8 cellular contexts compared by ENCODE assay signal in genomic region chr12:56751712-56752598, GRCh38. TPM values are rescaled to one million over a fixed set of nuclear protein-coding genes. Genes with fewer than 3 reads are reported as not detected.
DNase-seq lines count a peak whose midpoint lies in the region; ATAC-seq and TF ChIP-seq lines count a peak whose summit lies in the region.

Gene PRIM1 (minus strand): TSS chr12:56752323. CDS start chr12:56752298, 25 bp downstream.

- H3K4me2 ChIP-seq in OCI-LY1 (ENCODE audit: low read length) = peak within 1 kb of the TSS; percentile 94

- H3K79me2 ChIP-seq in OCI-LY1 (ENCODE audit: insufficient read depth, low read length) = no peaks in the 10 kb centered on the region

- H3K4me1 ChIP-seq in OCI-LY1 (ENCODE audit: insufficient read depth, low read length, severe bottlenecking) (peaks cover 30% of the 10 kb centered on the region), mucosa of descending colon (ENCODE audit: low read depth) (no peaks in the 10 kb centered on the region)

- peaks cover 19% of the 10 kb centered on the region; the same call in 1 of the 2 replicates for H3K36me3 ChIP-seq in OCI-LY1 (ENCODE audit: insufficient read depth, low read length)
- H3K36me3 ChIP-seq in mucosa of descending colon (ENCODE audit: low read depth) = no peaks in the 10 kb centered on the region

- H3K27me3 ChIP-seq in OCI-LY1 (ENCODE audit: insufficient read depth, low read length) = no peaks in the 10 kb centered on the region

- H3K9ac ChIP-seq in OCI-LY1 (ENCODE audit: low read length) = peak within 1 kb of the TSS; percentile 84

- H4K20me1 ChIP-seq in OCI-LY1 (ENCODE audit: insufficient read depth, low read length) = no peaks in the 10 kb centered on the region

- H3K9me3 ChIP-seq in OCI-LY1 (ENCODE audit: low read length) = no peaks in the 10 kb centered on the region
- no peaks in the 10 kb centered on the region for H3K9me3 ChIP-seq in mucosa of descending colon

- H3F3A ChIP-seq in OCI-LY1 (ENCODE audit: insufficient read depth, low read length) = peaks cover 9% of the 10 kb centered on the region; the same call in 1 of the 2 replicates

- peak within 1 kb of the TSS; percentile 61; the same call in 1 of the 2 replicates for H2AFZ ChIP-seq in OCI-LY1 (ENCODE audit: low read length)

- ATAC-seq in GM21526 (IDR thresholded peaks at IDR 0.05; ENCODE audit: low FRiP score, unreplicated experiment) (peak; percentile 76), mucosa of descending colon (peak; percentile 96)

- H3K9me2 ChIP-seq in OCI-LY1 (ENCODE audit: low read depth, low read length) = no peaks in the 10 kb centered on the region

- DNase-seq in DMS 273 (lab: John Stamatoyannopoulos, UW; ENCODE audit: unreplicated experiment) = peak; percentile 94
- DNase-seq in HuH-7 (ENCODE audit: low spot score) = peak; percentile 88
- DNase-seq in activated CD8-positive, alpha-beta memory T cell treated with anti-CD3 and anti-CD28 coated beads, Interleukin-2, amount 50 U/mL, for 4 hours = peak; percentile 85
- DNase-seq in epidermal melanocyte (ENCODE audit: insufficient read length, low spot score) = peak; percentile 88
- peak; percentile 88 to 90 (median 90) for DNase-seq in mucosa of descending colon
- DNase-seq in stimulated activated CD8-positive, alpha-beta memory T cell treated with anti-CD3 and anti-CD28 coated beads, Interleukin-2, amount 100 ng/mL, for 48 hours (ENCODE audit: low read depth in 2 of 2) = peak; percentile 85 to 88

- no peak for TF ChIP-seq CTCF in OCI-LY1 (IDR thresholded peaks at IDR 0.05; ENCODE audit: low read length)
- no peak for TF ChIP-seq CTCF in mucosa of descending colon (IDR thresholded peaks at IDR 0.05)

- peak within 1 kb of the TSS; percentile 97 for H3K27ac ChIP-seq in OCI-LY1 (ENCODE audit: low read depth, low read length, poor library complexity, severe bottlenecking)

- peak within 1 kb of the TSS; percentile 62 for H3K4me3 ChIP-seq in OCI-LY1 (ENCODE audit: low read depth, low read length, poor library complexity, severe bottlenecking)
- peak within 1 kb of the TSS; percentile 51 for H3K4me3 ChIP-seq in mucosa of descending colon

- intact Hi-C loops in mucosa of descending colon (cut with DNase I, micrococcal nuclease) = no loop called here

RNA-seq across cellular contexts. Expression of gene PRIM1, which starts in this region (rescaled TPM):
- total RNA-seq in mucosa of descending colon = 10 to 100 TPM in 1 of 3 donors, 1 to 10 TPM in 2; 6.3 to 11.5 (median 6.8) TPM

Comparison
In these comparisons a context has a peak if more than half of its experiments do, and no peak if none do; other contexts are left out.
1. Peak in every context shown above with its lines: DNase-seq, ATAC-seq, H3K4me3 ChIP-seq and H3K27ac ChIP-seq.